14 cellular contexts compared by ENCODE assay signal in genomic region chr10:132714096-132714721, GRCh38.
DNase-seq lines count a peak whose midpoint lies in the region; ATAC-seq lines count a peak whose summit lies in the region.
"Had no signal": no experiment of that assay in that cellular context is flagged by ENCODE, and none has a peak within 500 bp of the region (broad histone marks: within the 10 kb centered on the region; RNA-seq: fewer than 3 reads in every experiment).

No MANE protein-coding gene starts in this region.

- H3K14ac ChIP-seq in mesenchymal stem cell (ENCODE audit: low read length in 2 of 2): no peak overlapping the region

- peak overlapping the region; percentile 34 for H3K4me2 ChIP-seq in mesenchymal stem cell (ENCODE audit: low read length, poor library complexity, severe bottlenecking)

- H4K91ac ChIP-seq in mesenchymal stem cell (ENCODE audit: low read length): no peak overlapping the region

- peaks cover 17 to 65% of the 10 kb centered on the region in 2 experiments for H3K36me3 ChIP-seq in mesenchymal stem cell (ENCODE audit: control insufficient read depth in 1 of 2, insufficient read depth in 2 of 2, low read depth in 1 of 2, low read length in 2 of 2)

- no peak for ATAC-seq in HG02870 (IDR thresholded peaks at IDR 0.05; ENCODE audit: unreplicated experiment)
- no peak for ATAC-seq in HG03039 (IDR thresholded peaks at IDR 0.05; ENCODE audit: unreplicated experiment)

- H3K18ac ChIP-seq in mesenchymal stem cell (ENCODE audit: low read depth in 1 of 2, low read length in 2 of 2): no peak overlapping the region

- 66% methylated on average over 44 of the region's 44 CpGs for WGBS in mesenchymal stem cell

- no peaks in the 10 kb centered on the region for H3K9me3 ChIP-seq in mesenchymal stem cell (ENCODE audit: control insufficient read depth, low read length)
- H3K9me3 ChIP-seq: testis had no signal

- DNase-seq in anterior cingulate cortex (lab: John Stamatoyannopoulos, UW): peak in 55 of 58 donors; percentile 35 to 94 (median 86)
- DNase-seq in globus pallidus (ENCODE audit: low spot score): peak; percentile 96
- DNase-seq in mesenchymal stem cell: no peak
- DNase-seq in substantia nigra (lab: John Stamatoyannopoulos, UW): peak; percentile 46 to 94 (median 86)
- DNase-seq in NCI-H1417 treated with DMSO at 0.1 percent for 48 hours (lab: John Stamatoyannopoulos, UW): no peak
- DNase-seq: activated CD4-positive, alpha-beta memory T cell treated with anti-CD3 and anti-CD28 coated beads, Interleukin-2, amount 10 ng/mL, durations not matched to agents 7 days and 5 days; COR-L47; cortex of kidney; NCI-H2171 treated with DMSO at 0.1 percent for 48 hours; OCI-M1; testis had no signal

- no peak overlapping the region for H3K9ac ChIP-seq in mesenchymal stem cell (ENCODE audit: low read length)

- no peak overlapping the region for H2BK15ac ChIP-seq in mesenchymal stem cell (ENCODE audit: low read depth, poor library complexity, severe bottlenecking)

- peaks cover 21% of the 10 kb centered on the region for H3K4me1 ChIP-seq in mesenchymal stem cell (ENCODE audit: control insufficient read depth, insufficient read depth, low read depth, low read length)
- H3K4me1 ChIP-seq: testis had no signal

- no peak overlapping the region for H2AK5ac ChIP-seq in mesenchymal stem cell (ENCODE audit: low read length, severe bottlenecking)

- no peak overlapping the region for H3K4ac ChIP-seq in mesenchymal stem cell (ENCODE audit: low read depth in 1 of 2, low read length in 2 of 2)

- H3K27ac ChIP-seq in mesenchymal stem cell (ENCODE audit: low read length, poor library complexity, severe bottlenecking) (no peak overlapping the region), substantia nigra (ENCODE audit: low read depth, low read length, poor library complexity, severe bottlenecking) (peak overlapping the region; percentile 98)
- H3K27ac ChIP-seq: testis had no signal

- no peak overlapping the region for H2BK5ac ChIP-seq in mesenchymal stem cell (ENCODE audit: low read depth, low read length, poor library complexity, severe bottlenecking)

- H3K79me1 ChIP-seq in mesenchymal stem cell (replicated peaks; ENCODE audit: low read length, poor library complexity, severe bottlenecking): peaks cover 3% of the 10 kb centered on the region

- H2BK12ac ChIP-seq in mesenchymal stem cell (ENCODE audit: low read length in 2 of 2): no peak overlapping the region

- no peak overlapping the region for H3K4me3 ChIP-seq in mesenchymal stem cell (ENCODE audit: insufficient read depth in 1 of 2, low read depth in 1 of 2, low read length in 2 of 2)
- H3K4me3 ChIP-seq: lung, testis had no signal

- no peaks in the 10 kb centered on the region for H3K27me3 ChIP-seq in mesenchymal stem cell (ENCODE audit: control insufficient read depth in 1 of 2, insufficient read depth in 1 of 2, low read length in 2 of 2)
- H3K27me3 ChIP-seq: testis had no signal

- no peak overlapping the region for H3K23ac ChIP-seq in mesenchymal stem cell (ENCODE audit: low read length in 2 of 2)

- H2AFZ ChIP-seq in mesenchymal stem cell (ENCODE audit: low read depth, low read length): no peak overlapping the region

- no peak overlapping the region for H4K8ac ChIP-seq in mesenchymal stem cell (ENCODE audit: low read length)

- H2BK120ac ChIP-seq in mesenchymal stem cell (ENCODE audit: low read depth, low read length): no peak overlapping the region

Comparison
In these comparisons a context has a peak if more than half of its experiments do, and no peak if none do; other contexts are left out.
1. DNase-seq: peak in anterior cingulate cortex (55 of 58), globus pallidus (single experiment) and substantia nigra (49 of 49); none in mesenchymal stem cell (single experiment) and NCI-H1417 treated with DMSO at 0.1 percent for 48 hours (single experiment).